In genomic region chr11:74398244-74399159, GRCh38 we compare ENCODE assay signal across 1 cellular context.
A peak's percentile ranks its signal among the peaks of the same experiment; 100 is the strongest.
TF ChIP-seq lines count a peak whose summit lies in the region.

Gene PGM2L1, minus strand, starts transcription at chr11:74398433. Its CDS starts 272 bp downstream, at chr11:74398161.

TF ChIP-seq in GM12878, 131 proteins besides CTCF, POLR2A, EP300 and RAD21 (continued from another document and continues in another):
- TF ChIP-seq CEBPZ (IDR thresholded peaks at IDR 0.05; ENCODE audit: low read depth, low read length) (no peak), HDAC6 (IDR thresholded peaks at IDR 0.05; ENCODE audit: unreplicated experiment) (no peak), SMAD1 (IDR thresholded peaks at IDR 0.05; ENCODE audit: low read depth, partially characterized antibody) (no peak), RBBP5 (conservative IDR thresholded peaks at IDR 0.05) (no peak), STAT1 (conservative IDR thresholded peaks at IDR 0.05) (peak; percentile 81; the same call in 1 of the 2 replicates), SUZ12 (IDR thresholded peaks at IDR 0.05; ENCODE audit: unreplicated experiment) (no peak), SIN3A (IDR thresholded peaks at IDR 0.05; ENCODE audit: low read depth, low read length) (peak; percentile 48; the same call in 1 of the 2 replicates), ETV6 (conservative IDR thresholded peaks at IDR 0.05 in 1 of 2, IDR thresholded peaks at IDR 0.05 in 1 of 2; ENCODE audit: borderline replicate concordance in 1 of 2, low read depth in 1 of 2) (no peak), EZH2 (IDR thresholded peaks at IDR 0.05; ENCODE audit: borderline replicate concordance, control insufficient read depth, low read depth, low read length) (no peak), IRF5 (IDR thresholded peaks at IDR 0.05; ENCODE audit: borderline replicate concordance) (no peak), SMC3 (IDR thresholded peaks at IDR 0.05; ENCODE audit: borderline replicate concordance, low read length) (no peak), MEF2A (IDR thresholded peaks at IDR 0.05; ENCODE audit: insufficient read depth, low read depth, low read length) (no peak), RFX5 (IDR thresholded peaks at IDR 0.05; ENCODE audit: low read depth, low read length) (no peak), BRCA1 (IDR thresholded peaks at IDR 0.05; ENCODE audit: low read depth, low read length) (no peak), BACH1 (IDR thresholded peaks at IDR 0.05; ENCODE audit: borderline replicate concordance) (no peak), E2F4 (IDR thresholded peaks at IDR 0.05; ENCODE audit: low read depth, low read length) (no peak), FOS (IDR thresholded peaks at IDR 0.05; ENCODE audit: borderline replicate concordance, extremely low read depth, insufficient read length) (no peak), ZNF24 (IDR thresholded peaks at IDR 0.05) (no peak), CUX1 (IDR thresholded peaks at IDR 0.05; ENCODE audit: insufficient replicate concordance, low read depth, low read length) (no peak), ZBTB11 (CRISPR knock-in tag; IDR thresholded peaks at IDR 0.05) (no peak), BCLAF1 (IDR thresholded peaks at IDR 0.05) (no peak), IRF3 (IDR thresholded peaks at IDR 0.05) (peak; percentile 42; the same call in 1 of the 2 replicates), NBN (IDR thresholded peaks at IDR 0.05) (peak; percentile 66), HCFC1 (IDR thresholded peaks at IDR 0.05; ENCODE audit: low read length) (peak; percentile 97), ZNF687 (IDR thresholded peaks at IDR 0.05) (no peak), CBFB (IDR thresholded peaks at IDR 0.05; ENCODE audit: low read depth) (no peak), NRF1 (conservative IDR thresholded peaks at IDR 0.05; ENCODE audit: low read depth, low read length) (peak; percentile 40), MTA2 (IDR thresholded peaks at IDR 0.05; ENCODE audit: low read depth) (no peak), TCF3 (IDR thresholded peaks at IDR 0.05; ENCODE audit: borderline replicate concordance, insufficient read depth, low read depth, low read length) (no peak), CREB1 (IDR thresholded peaks at IDR 0.05; ENCODE audit: low read depth) (peak; percentile 84), IKZF1 (conservative IDR thresholded peaks at IDR 0.05) (peak; percentile 94)
